Comparison of ENCODE assay signal across 1 cellular context in genomic region chr1:156725683-156726280, GRCh38.
TF ChIP-seq lines count a peak whose summit lies in the region.

No MANE protein-coding gene starts in this region.

TF ChIP-seq in IMR-90, 13 proteins besides CTCF, POLR2A, EP300 and RAD21 (continued from another document):
- peak; percentile 77 for TF ChIP-seq MXI1 (IDR thresholded peaks at IDR 0.05; ENCODE audit: borderline replicate concordance, low read depth, low read length)
TF ChIP-seq in IMR-90: peak in this region for 3.
